In the genomic region with DNA sequence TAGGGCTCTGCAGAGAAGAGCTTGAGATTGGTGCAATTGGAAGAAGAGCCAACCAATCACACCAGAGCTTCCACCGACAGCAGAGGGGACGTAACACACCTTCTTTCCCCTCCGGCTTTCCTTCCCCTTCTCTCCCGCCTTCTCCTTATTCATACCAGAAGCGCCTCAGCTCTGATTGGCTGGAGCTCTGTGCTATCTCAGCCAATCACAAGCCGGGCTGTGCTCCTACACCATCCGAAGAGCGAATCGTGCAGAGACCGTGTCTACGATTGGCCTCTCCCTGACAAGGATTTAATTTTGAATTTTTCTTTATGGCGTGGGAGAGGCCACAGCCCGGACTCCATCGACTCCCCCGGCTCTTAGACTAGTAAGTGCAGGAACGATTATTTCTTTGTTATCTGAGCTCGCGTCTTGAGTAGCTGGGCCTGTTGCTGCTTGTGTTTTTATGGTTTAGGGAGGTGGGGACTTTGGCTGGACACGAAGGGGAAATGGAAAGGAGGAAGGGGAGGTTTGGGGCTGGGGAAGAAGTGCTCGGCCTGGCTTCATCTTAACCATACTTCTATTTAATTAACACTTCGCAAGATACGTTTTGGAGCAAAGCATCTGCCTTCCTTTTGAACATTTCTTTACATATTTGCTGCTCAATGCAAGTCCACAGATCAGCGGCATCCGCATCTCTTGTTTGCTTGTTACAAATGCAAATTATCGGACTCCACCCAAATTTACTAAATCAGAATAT, we compare ENCODE assay signal across 8 cellular contexts. TPM values are rescaled to one million over a fixed set of nuclear protein-coding genes. Genes with fewer than 3 reads are reported as not detected.
A peak's percentile ranks its signal among the peaks of the same experiment; 100 is the strongest.
DNase-seq lines count a peak whose midpoint lies in the region; ATAC-seq, FAIRE-seq and TF ChIP-seq lines count a peak whose summit lies in the region.

A gene (plus strand): TSS at position 308 of the 739 bp plus-strand sequence. CDS start 14,007 bp downstream, outside the sequence.

- ATAC-seq in GM19043 (IDR thresholded peaks at IDR 0.05; ENCODE audit: low read depth, unreplicated experiment) (peak; percentile 85), HG03280 (IDR thresholded peaks at IDR 0.05; ENCODE audit: unreplicated experiment) (peak; percentile 84), HepG2 (peak; percentile 94)

- no peak for TF ChIP-seq CTCF in HepG2 (CRISPR knock-in tag; IDR thresholded peaks at IDR 0.05)

- peak; percentile 100 for DNase-seq in Ammon's horn (ENCODE audit: low spot score)
- DNase-seq in NCI-H526 (lab: John Stamatoyannopoulos, UW) = peak; percentile 100
- peak; percentile 97 for DNase-seq in activated CD4-positive, alpha-beta T cell treated with anti-CD3 and anti-CD28 coated beads, Interleukin-2, amount 10 ng/mL, durations not matched to agents 7 days and 5 days
- DNase-seq in dermis microvascular lymphatic vessel endothelial cell (ENCODE audit: low read depth in 2 of 2) = peak; percentile 100
- peak; percentile 100 for DNase-seq in HepG2 (ENCODE audit: low spot score)
- peak; percentile 77 to 88 for DNase-seq in stimulated activated CD4-positive, alpha-beta T cell treated with anti-CD3 and anti-CD28 coated beads, Interleukin-4, amount 100 ng/mL, for 48 hours (ENCODE audit: low read depth in 2 of 2)

- peak within 1 kb of the TSS; percentile 79 for H3K4me2 ChIP-seq in HepG2 (ENCODE audit: low read depth, low read length)

- peaks cover 88% of the 10 kb centered on the region for H3K79me2 ChIP-seq in HepG2 (ENCODE audit: insufficient read depth, low read length)

- intact Hi-C loops in HepG2 (cut with micrococcal nuclease; ENCODE audit: unreplicated experiment) = loop anchor here (1.0 kb wide), 2 partner anchors 49 to 65 kb away; a partner anchor contains a TSS

- no peak within 1 kb of the TSS for H3K27ac Mint-ChIP-seq in activated CD4-positive, alpha-beta T cell treated with anti-CD3 and anti-CD28 coated beads, Interleukin-2, amount 10 ng/mL, durations not matched to agents 7 days and 5 days

- no peaks in the 10 kb centered on the region; a peak in 1 of 5 replicates for H3K36me3 ChIP-seq in HepG2 (replicated peaks in 1 of 2; ENCODE audit: control insufficient read depth in 1 of 2, insufficient read depth in 2 of 2, low read length in 2 of 2)

- TF ChIP-seq EP300 in HepG2 (IDR thresholded peaks at IDR 0.05; ENCODE audit: low read depth in 2 of 2, low read length in 2 of 2) (no peak), HepG2 (CRISPR knock-in tag; IDR thresholded peaks at IDR 0.05; ENCODE audit: borderline replicate concordance) (no peak)

- peaks cover 39% of the 10 kb centered on the region for H3K36me3 Mint-ChIP-seq in activated CD4-positive, alpha-beta T cell treated with anti-CD3 and anti-CD28 coated beads, Interleukin-2, amount 10 ng/mL, durations not matched to agents 7 days and 5 days (ENCODE audit: low read depth)

- peak within 1 kb of the TSS; percentile 90 for H3K9ac ChIP-seq in HepG2 (ENCODE audit: insufficient read depth, low read depth, low read length)

- H3K27me3 Mint-ChIP-seq in activated CD4-positive, alpha-beta T cell treated with anti-CD3 and anti-CD28 coated beads, Interleukin-2, amount 10 ng/mL, durations not matched to agents 7 days and 5 days = no peaks in the 10 kb centered on the region

- H3K4me3 Mint-ChIP-seq in activated CD4-positive, alpha-beta T cell treated with anti-CD3 and anti-CD28 coated beads, Interleukin-2, amount 10 ng/mL, durations not matched to agents 7 days and 5 days = no peak within 1 kb of the TSS

- no peaks in the 10 kb centered on the region for H3K9me3 ChIP-seq in HepG2 (ENCODE audit: low read length)

- H4K20me1 ChIP-seq in HepG2 (ENCODE audit: insufficient read depth, low read length) = no peaks in the 10 kb centered on the region; the same call in 1 of the 2 replicates

- POLR2A ChIA-PET in activated CD4-positive, alpha-beta T cell treated with anti-CD3 and anti-CD28 coated beads, Interleukin-2, amount 10 ng/mL, durations not matched to agents 7 days and 5 days (lab: Charles Lee) = interaction anchor here (1.2 to 1.4 kb wide), 2 partner anchors 49 to 525 kb away, joined by 4 to 7 read pairs; a partner anchor contains a TSS
- POLR2A ChIA-PET in HepG2 (lab: Yijun Ruan, JAX) = interaction anchor here (0.7 to 2.7 kb wide), 17 partner anchors 8 to 881 kb away, joined by 3 to 21 read pairs (median 4); a partner anchor contains a TSS

- peak within 1 kb of the TSS; percentile 95 for H3K27ac ChIP-seq in HepG2 (ENCODE audit: extremely low read length, insufficient read depth, low read length)

- TF ChIP-seq POLR2A in HepG2 (IDR thresholded peaks at IDR 0.05; ENCODE audit: insufficient read depth in 1 of 2, low read depth in 2 of 2, low read length in 2 of 2) = peak in 1 of 2 experiments; percentile 66; a peak in 2 of 4 replicates

- TF ChIP-seq RAD21 in HepG2 (CRISPR knock-in tag; IDR thresholded peaks at IDR 0.05) = no peak

- no TSS peak for BruUV-seq in HepG2 (replicated peaks; lab: Mats Ljungman, UMichigan)

- H3K4me1 Mint-ChIP-seq in activated CD4-positive, alpha-beta T cell treated with anti-CD3 and anti-CD28 coated beads, Interleukin-2, amount 10 ng/mL, durations not matched to agents 7 days and 5 days = peaks cover 67% of the 10 kb centered on the region

- 2% methylated on average over 25 of the region's 25 CpGs for WGBS in HepG2 (ENCODE audit: low lambda C conversion rate)

- peak within 1 kb of the TSS; percentile 83 to 95 (median 89) for H3K4me3 ChIP-seq in HepG2 (replicated peaks in 1 of 3; ENCODE audit: insufficient read depth in 1 of 3, low read depth in 2 of 3, low read length in 3 of 3)

- in situ Hi-C loops in HepG2 (cut with HindIII; ENCODE audit: extremely low pct_ligation_motif_present, low pct_unique_long_range_greater_than_20kb) = no loop called here

- no peak within 1 kb of the TSS for H2AFZ ChIP-seq in HepG2 (ENCODE audit: low read length)

- no peaks in the 10 kb centered on the region; a peak in 1 of 5 replicates for H3K27me3 ChIP-seq in HepG2 (ENCODE audit: control insufficient read depth in 1 of 2, insufficient read depth in 2 of 2, low read length in 2 of 2)

- peak; percentile 99 for FAIRE-seq in HepG2 (lab: Jason Lieb, UNC)

- H3K4me1 ChIP-seq in HepG2 (ENCODE audit: insufficient read depth, low read length) = peaks cover 60% of the 10 kb centered on the region

- no peaks in the 10 kb centered on the region for H3K9me3 Mint-ChIP-seq in activated CD4-positive, alpha-beta T cell treated with anti-CD3 and anti-CD28 coated beads, Interleukin-2, amount 10 ng/mL, durations not matched to agents 7 days and 5 days

- CTCF ChIA-PET in activated CD4-positive, alpha-beta T cell treated with anti-CD3 and anti-CD28 coated beads, Interleukin-2, amount 10 ng/mL, durations not matched to agents 7 days and 5 days (lab: Charles Lee) = interaction anchor here (0.6 to 1.1 kb wide), 3 partner anchors 9 to 67 kb away, joined by 3 to 4 read pairs (median 4); no protein-coding TSS in a partner anchor
- CTCF ChIA-PET in HepG2 (lab: Yijun Ruan, JAX; ENCODE audit: low intra/inter-chr PET ratio, low total read pairs) = no interaction called here

TF ChIP-seq in HepG2, 621 proteins besides CTCF, POLR2A, EP300 and RAD21 (continues in another document):
- TF ChIP-seq, protein P1, sequence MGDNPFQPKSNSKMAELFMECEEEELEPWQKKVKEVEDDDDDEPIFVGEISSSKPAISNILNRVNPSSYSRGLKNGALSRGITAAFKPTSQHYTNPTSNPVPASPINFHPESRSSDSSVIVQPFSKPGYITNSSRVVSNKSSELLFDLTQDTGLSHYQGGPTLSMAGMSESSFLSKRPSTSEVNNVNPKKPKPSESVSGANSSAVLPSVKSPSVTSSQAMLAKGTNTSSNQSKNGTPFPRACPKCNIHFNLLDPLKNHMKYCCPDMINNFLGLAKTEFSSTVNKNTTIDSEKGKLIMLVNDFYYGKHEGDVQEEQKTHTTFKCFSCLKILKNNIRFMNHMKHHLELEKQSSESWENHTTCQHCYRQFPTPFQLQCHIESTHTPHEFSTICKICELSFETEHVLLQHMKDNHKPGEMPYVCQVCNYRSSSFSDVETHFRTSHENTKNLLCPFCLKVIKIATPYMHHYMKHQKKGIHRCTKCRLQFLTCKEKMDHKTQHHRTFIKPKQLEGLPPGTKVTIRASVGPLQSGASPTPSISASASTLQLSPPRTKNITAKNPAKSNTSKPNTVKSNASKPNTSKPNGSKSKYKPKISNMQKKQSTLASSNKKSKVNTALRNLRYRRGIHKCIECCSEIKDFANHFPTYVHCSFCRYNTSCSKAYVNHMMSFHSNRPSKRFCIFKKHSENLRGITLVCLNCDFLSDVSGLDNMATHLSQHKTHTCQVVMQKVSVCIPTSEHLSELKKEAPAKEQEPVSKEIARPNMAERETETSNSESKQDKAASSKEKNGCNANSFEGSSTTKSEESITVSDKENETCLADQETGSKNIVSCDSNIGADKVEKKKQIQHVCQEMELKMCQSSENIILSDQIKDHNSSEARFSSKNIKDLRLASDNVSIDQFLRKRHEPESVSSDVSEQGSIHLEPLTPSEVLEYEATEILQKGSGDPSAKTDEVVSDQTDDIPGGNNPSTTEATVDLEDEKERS (CRISPR knock-in tag; IDR thresholded peaks at IDR 0.05) = no peak
- TF ChIP-seq ZMYM4 (CRISPR knock-in tag; IDR thresholded peaks at IDR 0.05) = peak; percentile 93

RNA-seq across cellular contexts. Expression of the gene that starts here (rescaled TPM):
- 10 to 100 TPM; 80.8 to 95.2 TPM for total RNA-seq in activated CD4-positive, alpha-beta T cell treated with anti-CD3 and anti-CD28 coated beads, Interleukin-2, amount 10 ng/mL, durations not matched to agents 7 days and 5 days
- total RNA-seq in dermis microvascular lymphatic vessel endothelial cell = 4.0 and 12.2 TPM in 2 replicates
- 39.2 and 50.4 TPM in 2 replicates for total RNA-seq in HepG2 (2016; rRNA removed; fragmentation: Illumina TruSeq; extraction: Trizol)
- 8.1 and 9.8 TPM in 2 replicates for total RNA-seq in HepG2 (2016; cell fraction: cytosol; rRNA removed; fragmentation: Illumina TruSeq; extraction: Trizol; ENCODE audit: low read depth)
- total RNA-seq in HepG2 (2016; cell fraction: insoluble cytoplasmic fraction; rRNA removed; fragmentation: Illumina TruSeq; extraction: Trizol) = 36.7 and 48.3 TPM in 2 replicates
- 37.2 and 37.8 TPM in 2 replicates for total RNA-seq in HepG2 (2016; cell fraction: membrane; rRNA removed; fragmentation: Illumina TruSeq; extraction: Trizol)
- 20.5 and 25.8 TPM in 2 replicates for total RNA-seq in HepG2 (2016; cell fraction: nucleus; rRNA removed; fragmentation: Illumina TruSeq; extraction: Trizol)
- 21.8 and 35.7 TPM in 2 replicates for polyA plus RNA-seq in HepG2 (2011; rRNA removed)
- 24.4 and 31.4 TPM in 2 replicates for polyA plus RNA-seq in HepG2 (2011; cell fraction: cytosol; rRNA removed)
- polyA plus RNA-seq in HepG2 (2011; cell fraction: nucleus; rRNA removed) = 3.7 and 3.9 TPM in 2 replicates
- polyA plus RNA-seq in HepG2 (2012) = 11.8 and 35.0 TPM in 2 replicates
- 7.7 and 9.4 TPM in 2 replicates for polyA plus RNA-seq in HepG2 (2016; cell fraction: cytosol; fragmentation: Illumina TruSeq; extraction: Trizol; ENCODE audit: low read depth)
- polyA plus RNA-seq in HepG2 (2016; cell fraction: insoluble cytoplasmic fraction; fragmentation: Illumina TruSeq; extraction: Trizol; ENCODE audit: low read depth) = 61.7 and 63.3 TPM in 2 replicates
- 26.8 and 32.7 TPM in 2 replicates for polyA plus RNA-seq in HepG2 (2016; cell fraction: membrane; fragmentation: Illumina TruSeq; extraction: Trizol; ENCODE audit: low read depth)
- polyA plus RNA-seq in HepG2 (2016; cell fraction: nucleus; fragmentation: Illumina TruSeq; extraction: Trizol; ENCODE audit: insufficient read depth, low read depth) = 27.9 and 29.0 TPM in 2 replicates
- 34.0 and 79.7 TPM in 2 replicates for polyA minus RNA-seq in HepG2 (2011; rRNA and poly(A)+ RNA removed; ENCODE audit: low replicate concordance)
- polyA minus RNA-seq in HepG2 (2011; cell fraction: cytosol; rRNA and poly(A)+ RNA removed) = 27.9 and 32.0 TPM in 2 replicates
- polyA minus RNA-seq in HepG2 (2011; cell fraction: nucleus; rRNA and poly(A)+ RNA removed) = 12.3 and 23.4 TPM in 2 replicates

Comparison
In these comparisons a context has a peak if more than half of its experiments do, and no peak if none do; other contexts are left out.
1. Peak in every context shown above with its lines: DNase-seq, ATAC-seq, H3K4me3 ChIP-seq and H3K27ac ChIP-seq.